10 cellular contexts compared by ENCODE assay signal in the genomic region with DNA sequence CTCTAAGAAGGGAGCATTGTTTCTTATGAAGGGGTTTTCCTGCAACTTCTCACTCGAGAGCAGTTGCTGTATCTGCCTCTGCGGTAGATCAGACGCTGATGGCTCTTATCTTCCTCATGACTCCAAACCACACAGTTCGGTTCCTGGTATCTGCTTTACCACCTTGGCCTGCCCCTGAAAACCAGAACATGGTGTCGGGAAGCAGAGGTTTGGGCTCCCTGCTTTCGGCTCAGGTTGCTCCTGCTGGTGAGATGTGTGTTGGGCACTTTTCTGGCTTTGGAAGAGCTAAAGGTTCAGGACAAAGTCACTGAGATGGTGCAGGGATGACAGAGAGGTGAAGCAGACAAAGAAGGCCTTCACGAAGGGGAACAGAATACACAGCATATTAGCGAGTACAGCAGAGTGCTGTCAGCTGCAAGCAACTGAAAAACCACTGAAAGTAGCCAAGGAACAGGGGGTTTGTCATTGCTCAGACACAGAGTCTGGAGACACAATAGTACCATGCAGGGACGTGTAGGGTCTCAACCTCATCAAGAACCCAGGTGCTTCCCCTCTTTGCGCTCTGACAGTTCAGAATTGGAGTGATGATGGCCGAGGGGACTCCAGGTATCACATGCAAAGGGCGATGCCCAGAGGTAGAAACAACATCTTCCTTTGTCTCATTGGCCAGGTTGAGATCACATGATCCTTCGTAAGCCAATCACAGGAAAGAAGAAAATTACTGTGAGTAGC. TPM values are rescaled to one million over a fixed set of nuclear protein-coding genes. Genes with fewer than 3 reads are reported as not detected.
DNase-seq lines count a peak whose midpoint lies in the region; ATAC-seq and TF ChIP-seq lines count a peak whose summit lies in the region.
"Had no signal": no experiment of that assay in that cellular context is flagged by ENCODE, and none has a peak within 500 bp of the region (broad histone marks: within the 10 kb centered on the region; RNA-seq: fewer than 3 reads in every experiment).

No MANE protein-coding gene starts in this region.

- peaks cover 18% of the 10 kb centered on the region for H3K4me1 Mint-ChIP-seq in activated naive CD8-positive, alpha-beta T cell treated with anti-CD3 and anti-CD28 coated beads, Interleukin-2, amount 10 ng/mL, durations not matched to agents 7 days and 5 days

- H3K36me3 Mint-ChIP-seq in activated naive CD8-positive, alpha-beta T cell treated with anti-CD3 and anti-CD28 coated beads, Interleukin-2, amount 10 ng/mL, durations not matched to agents 7 days and 5 days = peaks cover 5% of the 10 kb centered on the region

- peak; percentile 80 for DNase-seq in GM10248 (ENCODE audit: extremely low spot score)
- peak; percentile 52 for DNase-seq in activated naive CD8-positive, alpha-beta T cell treated with anti-CD3 and anti-CD28 coated beads, Interleukin-2, amount 10 ng/mL, durations not matched to agents 7 days and 5 days
- no peak for DNase-seq in omental fat pad (ENCODE audit: low spot score)
- no peak for DNase-seq in glomerular visceral epithelial cell (ENCODE audit: extremely low spot score)
- DNase-seq in HT-29 (ENCODE audit: low spot score) = no peak
- DNase-seq in amygdala (lab: John Stamatoyannopoulos, UW) = no peak
- DNase-seq: NCI-H226, psoas muscle had no signal

- peaks cover 3% of the 10 kb centered on the region for H3K27me3 Mint-ChIP-seq in activated naive CD8-positive, alpha-beta T cell treated with anti-CD3 and anti-CD28 coated beads, Interleukin-2, amount 10 ng/mL, durations not matched to agents 7 days and 5 days

- peak overlapping the region; percentile 86 for H3K27ac Mint-ChIP-seq in activated naive CD8-positive, alpha-beta T cell treated with anti-CD3 and anti-CD28 coated beads, Interleukin-2, amount 10 ng/mL, durations not matched to agents 7 days and 5 days

- POLR2A ChIA-PET in GM10248 (lab: Yijun Ruan, JAX) = no interaction called here
- POLR2A ChIA-PET in activated naive CD8-positive, alpha-beta T cell treated with anti-CD3 and anti-CD28 coated beads, Interleukin-2, amount 10 ng/mL, durations not matched to agents 7 days and 5 days (lab: Charles Lee) = interaction anchor here (1.0 to 1.4 kb wide), 3 partner anchors 10 to 30 kb away, joined by 3 to 5 read pairs (median 4); a partner anchor contains a TSS

- ATAC-seq in GM19463 (IDR thresholded peaks at IDR 0.05; ENCODE audit: unreplicated experiment) = peak; percentile 82
- peak; percentile 80 for ATAC-seq in HG03432 (IDR thresholded peaks at IDR 0.05; ENCODE audit: unreplicated experiment)
- ATAC-seq in activated naive CD8-positive, alpha-beta T cell treated with anti-CD3 and anti-CD28 coated beads, Interleukin-2, amount 10 ng/mL, durations not matched to agents 7 days and 5 days (ENCODE audit: low read depth) = peak; percentile 60
- no peak for ATAC-seq in omental fat pad (ENCODE audit: low FRiP score)
- ATAC-seq: psoas muscle had no signal

- H3K4me3 Mint-ChIP-seq in activated naive CD8-positive, alpha-beta T cell treated with anti-CD3 and anti-CD28 coated beads, Interleukin-2, amount 10 ng/mL, durations not matched to agents 7 days and 5 days = peak overlapping the region; percentile 55

- CTCF ChIA-PET in GM10248 (lab: Yijun Ruan, JAX) = interaction anchor here (1.0 to 4.6 kb wide), 11 partner anchors 10 to 49 kb away, joined by 3 to 24 read pairs (median 3); a partner anchor contains a TSS

- TF ChIP-seq CTCF in GM10248 (IDR thresholded peaks at IDR 0.05; ENCODE audit: control extremely low read depth, extremely low read depth, low read depth, missing control alignments) = no peak
- TF ChIP-seq CTCF in omental fat pad (IDR thresholded peaks at IDR 0.05) = no peak

- peaks cover 11% of the 10 kb centered on the region for H3K9me3 Mint-ChIP-seq in activated naive CD8-positive, alpha-beta T cell treated with anti-CD3 and anti-CD28 coated beads, Interleukin-2, amount 10 ng/mL, durations not matched to agents 7 days and 5 days

RNA-seq across cellular contexts. Expression of a gene that starts 11.9 kb away (rescaled TPM):
- total RNA-seq in activated naive CD8-positive, alpha-beta T cell treated with anti-CD3 and anti-CD28 coated beads, Interleukin-2, amount 10 ng/mL, durations not matched to agents 7 days and 5 days = 1 to 10 TPM; 1.1 to 1.3 TPM
- 10 to 100 TPM in 2 of 4 donors, 1 to 10 TPM in 2; 5.7 to 28.4 (median 17.0) TPM for total RNA-seq in omental fat pad
- not detected in 2 replicates for total RNA-seq in HT-29 (2014; rRNA removed; shearing (Covaris generic))

RNA-seq across cellular contexts. Expression of a gene that starts 40.8 kb away (rescaled TPM):
- total RNA-seq in activated naive CD8-positive, alpha-beta T cell treated with anti-CD3 and anti-CD28 coated beads, Interleukin-2, amount 10 ng/mL, durations not matched to agents 7 days and 5 days = 10 to 100 TPM; 31.0 to 35.3 TPM
- 10 to 100 TPM; 31.6 to 78.8 (median 41.6) TPM for total RNA-seq in omental fat pad
- total RNA-seq in HT-29 (2014; rRNA removed; shearing (Covaris generic)) = not detected in 2 replicates

Comparison
In these comparisons a context has a peak if more than half of its experiments do, and no peak if none do; other contexts are left out.
1. DNase-seq: peak in GM10248 (single experiment) and activated naive CD8-positive, alpha-beta T cell treated with anti-CD3 and anti-CD28 coated beads, Interleukin-2, amount 10 ng/mL, durations not matched to agents 7 days and 5 days (single experiment); none in omental fat pad (single experiment), glomerular visceral epithelial cell (single experiment), HT-29 (single experiment) and amygdala (0 of 56).
2. RNA of a gene that starts 40.8 kb away (total RNA-seq): 31.6 to 78.8 TPM in omental fat pad and 31.0 to 35.3 TPM in activated naive CD8-positive, alpha-beta T cell treated with anti-CD3 and anti-CD28 coated beads, Interleukin-2, amount 10 ng/mL, durations not matched to agents 7 days and 5 days; not detected in HT-29; every median in the first group is over 10 times any median in the second.